38 cellular contexts compared by ENCODE assay signal in the genomic region with DNA sequence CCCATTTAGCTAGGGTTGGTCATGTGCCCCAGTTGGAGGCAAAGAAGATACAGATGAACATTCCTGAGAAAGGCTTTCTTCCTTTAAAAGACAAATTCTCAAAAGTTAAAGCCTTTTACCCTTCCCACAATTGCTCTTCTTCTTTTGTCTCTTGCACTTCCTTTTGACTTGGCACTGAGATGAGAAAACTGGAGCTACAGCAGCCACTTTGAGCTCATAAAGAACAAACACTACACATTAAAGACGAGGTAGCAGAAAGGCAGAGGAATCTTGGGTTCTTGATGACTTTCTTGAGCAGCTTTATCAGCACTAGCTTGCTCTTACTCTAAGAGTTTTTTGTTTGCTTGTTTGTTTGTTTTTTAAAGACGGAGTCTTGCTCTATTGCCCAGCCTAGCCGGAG.
"Had no signal": no experiment of that assay in that cellular context is flagged by ENCODE, and none has a peak within 500 bp of the region (broad histone marks: within the 10 kb centered on the region; RNA-seq: fewer than 3 reads in every experiment).

No MANE protein-coding gene starts in this region.

- H3K9me3 Mint-ChIP-seq: activated naive CD4-positive, alpha-beta T cell treated with anti-CD3 and anti-CD28 coated beads, Interleukin-2, amount 10 ng/mL, durations not matched to agents 7 days and 5 days; activated T-cell treated with anti-CD3 and anti-CD28 coated beads, Interleukin-2, amount 50 U/mL, for 4 hours; activated T-helper 1 cell treated with anti-CD3 and anti-CD28 coated beads, Interleukin-12 subunit alpha, Interleukin-12 subunit beta, Interleukin-2, Interleukin-4 antibody, amounts not matched to agents 30 ng/mL and 10 ng/mL and 1 ng/mL, durations not matched to agents 14 hours and 24 hours and 36 hours; activated T-helper 2 cell treated with anti-CD3 and anti-CD28 coated beads, Interferon-gamma antibody, Interleukin-2, Interleukin-4, amounts not matched to agents 10 μg/mL and 5 μg/mL and 100 μg/mL, durations not matched to agents 14 hours and 24 hours and 36 hours had no signal

- H3K27ac ChIP-seq: adrenal gland, ascending aorta, body of pancreas, brain microvascular endothelial cell, breast epithelium, cardiac muscle cell had no signal

- H3K27me3 ChIP-seq: ascending aorta, body of pancreas, brain microvascular endothelial cell, breast epithelium, cardiac muscle cell had no signal

- H3K4me3 ChIP-seq: adrenal gland, ascending aorta, body of pancreas, breast epithelium, cardiac muscle cell had no signal

- H3K36me3 Mint-ChIP-seq: activated naive CD4-positive, alpha-beta T cell treated with anti-CD3 and anti-CD28 coated beads, Interleukin-2, amount 10 ng/mL, durations not matched to agents 7 days and 5 days; activated naive CD4-positive, alpha-beta T cell treated with anti-CD3 and anti-CD28 coated beads, Interleukin-2, amount 50 U/mL, for 24 hours; activated naive CD8-positive, alpha-beta T cell; activated naive CD8-positive, alpha-beta T cell treated with anti-CD3 and anti-CD28 coated beads for 36 hours; activated naive CD8-positive, alpha-beta T cell treated with anti-CD3 and anti-CD28 coated beads, Interleukin-2, amount 10 ng/mL, durations not matched to agents 7 days and 5 days; brain had no signal

- ATAC-seq: activated naive CD4-positive, alpha-beta T cell treated with anti-CD3 and anti-CD28 coated beads, Interleukin-2, amount 50 U/mL, for 72 hours; activated naive CD8-positive, alpha-beta T cell treated with anti-CD3 and anti-CD28 coated beads, Interleukin-2, amount 50 U/mL, for 24 hours; activated T-cell treated with anti-CD3 and anti-CD28 coated beads, Interleukin-2, amount 50 U/mL, for 4 hours; activated T-cell treated with anti-CD3 and anti-CD28 coated beads, Interleukin-2, amount 50 U/mL, for 72 hours; activated T-helper 17 cell treated with anti-CD3 and anti-CD28 coated beads, Interleukin-2, amount 50 U/mL, for 72 hours; body of pancreas had no signal

- H3K4me3 Mint-ChIP-seq: activated naive CD4-positive, alpha-beta T cell treated with anti-CD3 and anti-CD28 coated beads for 36 hours; activated naive CD4-positive, alpha-beta T cell treated with anti-CD3 and anti-CD28 coated beads, Interleukin-2, amount 10 ng/mL, durations not matched to agents 7 days and 5 days; activated naive CD4-positive, alpha-beta T cell treated with anti-CD3 and anti-CD28 coated beads, Interleukin-2, amount 50 U/mL, for 24 hours; activated naive CD8-positive, alpha-beta T cell; activated naive CD8-positive, alpha-beta T cell treated with anti-CD3 and anti-CD28 coated beads for 36 hours; activated naive CD8-positive, alpha-beta T cell treated with anti-CD3 and anti-CD28 coated beads, Interleukin-2, amount 10 ng/mL, durations not matched to agents 7 days and 5 days; activated naive CD8-positive, alpha-beta T cell treated with anti-CD3 and anti-CD28 coated beads, Interleukin-2, amount 50 U/mL, for 24 hours; activated T-cell treated with anti-CD3 and anti-CD28 coated beads, Interleukin-2, amount 50 U/mL, for 4 hours; activated T-cell treated with anti-CD3 and anti-CD28 coated beads, Interleukin-2, amount 50 U/mL, for 72 hours; activated T-helper 1 cell treated with anti-CD3 and anti-CD28 coated beads, Interleukin-12 subunit alpha, Interleukin-12 subunit beta, Interleukin-2, Interleukin-4 antibody, amounts not matched to agents 30 ng/mL and 10 ng/mL and 1 ng/mL, durations not matched to agents 14 hours and 24 hours and 36 hours; activated T-helper 17 cell treated with anti-CD3 and anti-CD28 coated beads, Interleukin-2, amount 50 U/mL, for 72 hours; brain; central memory CD8-positive, alpha-beta T cell had no signal

- H3K36me3 ChIP-seq: adrenal gland, ascending aorta, brain microvascular endothelial cell, breast epithelium, cardiac muscle cell had no signal

- FAIRE-seq: astrocyte, bronchial epithelial cell had no signal

- H3K4me1 Mint-ChIP-seq: activated naive CD4-positive, alpha-beta T cell treated with anti-CD3 and anti-CD28 coated beads, Interleukin-2, amount 10 ng/mL, durations not matched to agents 7 days and 5 days; activated naive CD4-positive, alpha-beta T cell treated with anti-CD3 and anti-CD28 coated beads, Interleukin-2, amount 50 U/mL, for 24 hours; activated naive CD8-positive, alpha-beta T cell treated with anti-CD3 and anti-CD28 coated beads for 36 hours; activated naive CD8-positive, alpha-beta T cell treated with anti-CD3 and anti-CD28 coated beads, Interleukin-2, amount 10 ng/mL, durations not matched to agents 7 days and 5 days; activated naive CD8-positive, alpha-beta T cell treated with anti-CD3 and anti-CD28 coated beads, Interleukin-2, amount 50 U/mL, for 24 hours; activated T-helper 17 cell treated with anti-CD3 and anti-CD28 coated beads, Interleukin-2, amount 50 U/mL, for 72 hours; central memory CD8-positive, alpha-beta T cell had no signal

- H3K27me3 Mint-ChIP-seq: activated naive CD4-positive, alpha-beta T cell treated with anti-CD3 and anti-CD28 coated beads, Interleukin-2, amount 10 ng/mL, durations not matched to agents 7 days and 5 days; activated naive CD8-positive, alpha-beta T cell treated with anti-CD3 and anti-CD28 coated beads for 36 hours; activated naive CD8-positive, alpha-beta T cell treated with anti-CD3 and anti-CD28 coated beads, Interleukin-2, amount 10 ng/mL, durations not matched to agents 7 days and 5 days; activated naive CD8-positive, alpha-beta T cell treated with anti-CD3 and anti-CD28 coated beads, Interleukin-2, amount 50 U/mL, for 24 hours; activated T-helper 17 cell treated with anti-CD3 and anti-CD28 coated beads, Interleukin-2, amount 50 U/mL, for 72 hours; brain; central memory CD8-positive, alpha-beta T cell had no signal

- H3K27ac Mint-ChIP-seq: activated naive CD4-positive, alpha-beta T cell treated with anti-CD3 and anti-CD28 coated beads for 36 hours; activated naive CD4-positive, alpha-beta T cell treated with anti-CD3 and anti-CD28 coated beads, Interleukin-2, amount 10 ng/mL, durations not matched to agents 7 days and 5 days; activated naive CD4-positive, alpha-beta T cell treated with anti-CD3 and anti-CD28 coated beads, Interleukin-2, amount 50 U/mL, for 24 hours; activated naive CD4-positive, alpha-beta T cell treated with anti-CD3 and anti-CD28 coated beads, Interleukin-2, amount 50 U/mL, for 72 hours; activated naive CD8-positive, alpha-beta T cell; activated naive CD8-positive, alpha-beta T cell treated with anti-CD3 and anti-CD28 coated beads for 36 hours; activated naive CD8-positive, alpha-beta T cell treated with anti-CD3 and anti-CD28 coated beads, Interleukin-2, amount 10 ng/mL, durations not matched to agents 7 days and 5 days; activated naive CD8-positive, alpha-beta T cell treated with anti-CD3 and anti-CD28 coated beads, Interleukin-2, amount 50 U/mL, for 24 hours; activated T-cell treated with anti-CD3 and anti-CD28 coated beads, Interleukin-2, amount 50 U/mL, for 72 hours; activated T-helper 1 cell treated with anti-CD3 and anti-CD28 coated beads, Interleukin-12 subunit alpha, Interleukin-12 subunit beta, Interleukin-2, Interleukin-4 antibody, amounts not matched to agents 30 ng/mL and 10 ng/mL and 1 ng/mL, durations not matched to agents 14 hours and 24 hours and 36 hours; activated T-helper 17 cell treated with anti-CD3 and anti-CD28 coated beads, Interleukin-2, amount 50 U/mL, for 72 hours; activated T-helper 2 cell treated with anti-CD3 and anti-CD28 coated beads, Interferon-gamma antibody, Interleukin-2, Interleukin-4, amounts not matched to agents 10 μg/mL and 5 μg/mL and 100 μg/mL, durations not matched to agents 14 hours and 24 hours and 36 hours; brain had no signal

- H3K4me1 ChIP-seq: adrenal gland, ascending aorta, body of pancreas, breast epithelium had no signal

- DNase-seq: activated effector memory CD4-positive, alpha-beta T cell treated with anti-CD3 and anti-CD28 coated beads, Interleukin-2, amount 50 U/mL, for 16 hours; activated effector memory CD4-positive, alpha-beta T cell treated with Interleukin-2 at 50 U/mL for 16 hours; activated gamma-delta T cell; activated gamma-delta T cell treated with Interleukin-2 at 50 U/mL for 16 hours; activated naive CD4-positive, alpha-beta T cell; activated naive CD4-positive, alpha-beta T cell treated with anti-CD3 and anti-CD28 coated beads for 36 hours; activated naive CD4-positive, alpha-beta T cell treated with anti-CD3 and anti-CD28 coated beads, Interleukin-2, amount 10 ng/mL, durations not matched to agents 7 days and 5 days; activated naive CD4-positive, alpha-beta T cell treated with anti-CD3 and anti-CD28 coated beads, Interleukin-2, amount 50 U/mL, for 16 hours; activated naive CD4-positive, alpha-beta T cell treated with Interleukin-2 at 50 U/mL for 16 hours; activated naive CD8-positive, alpha-beta T cell treated with anti-CD3 and anti-CD28 coated beads for 36 hours; activated naive CD8-positive, alpha-beta T cell treated with anti-CD3 and anti-CD28 coated beads, Interleukin-2, amount 10 ng/mL, durations not matched to agents 7 days and 5 days; activated naive CD8-positive, alpha-beta T cell treated with anti-CD3 and anti-CD28 coated beads, Interleukin-2, amount 50 U/mL, for 24 hours; activated T-cell treated with anti-CD3 and anti-CD28 coated beads, Interleukin-2, amount 50 U/mL, for 4 hours; activated T-cell treated with anti-CD3 and anti-CD28 coated beads, Interleukin-2, amount 50 U/mL, for 48 hours; activated T-cell treated with anti-CD3 and anti-CD28 coated beads, Interleukin-2, amount 50 U/mL, for 72 hours; adrenal gland; amniotic stem cell; amygdala; anterior cingulate cortex; aorta; body of pancreas; brain microvascular endothelial cell; caudate nucleus; central memory CD4-positive, alpha-beta T cell; cerebellar nuclear complex had no signal

- H3K9me3 ChIP-seq: adrenal gland, ascending aorta, body of pancreas had no signal
